ENCODE assay signal across 14 cellular contexts in the genomic region with DNA sequence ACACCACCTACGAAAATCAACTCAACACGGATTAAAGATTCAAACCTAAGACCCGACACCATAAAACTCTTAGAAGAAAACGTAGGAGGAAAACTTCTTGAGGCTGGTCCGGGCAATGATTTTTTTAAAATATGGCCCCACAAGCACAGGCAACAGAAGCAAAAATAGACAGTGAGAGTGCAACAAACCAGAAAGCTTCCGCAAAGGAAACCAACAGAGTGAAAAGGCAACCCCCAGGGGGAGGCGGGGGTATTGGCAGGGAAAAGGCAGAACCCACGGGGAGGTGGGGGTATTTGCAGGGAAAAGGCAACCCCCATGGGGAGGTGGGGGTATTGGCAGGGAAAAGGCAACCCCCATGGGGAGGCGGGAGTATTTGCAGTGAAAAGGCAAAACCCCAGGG. TPM values are rescaled to one million over a fixed set of nuclear protein-coding genes. Genes with fewer than 3 reads are reported as not detected.
DNase-seq lines count a peak whose midpoint lies in the region; ATAC-seq lines count a peak whose summit lies in the region.
"Had no signal": no experiment of that assay in that cellular context is flagged by ENCODE, and none has a peak within 500 bp of the region (broad histone marks: within the 10 kb centered on the region; RNA-seq: fewer than 3 reads in every experiment).

No MANE protein-coding gene starts in this region.

- CTCF ChIA-PET in activated CD4-positive, alpha-beta T cell treated with anti-CD3 and anti-CD28 coated beads, Interleukin-2, amount 10 ng/mL, durations not matched to agents 7 days and 5 days (lab: Charles Lee): interaction anchor here (0.6 kb wide), 1 partner anchor 92 kb away, joined by 3 read pairs; no protein-coding TSS in a partner anchor

- H3K27ac Mint-ChIP-seq in activated CD4-positive, alpha-beta T cell treated with anti-CD3 and anti-CD28 coated beads, Interleukin-2, amount 10 ng/mL, durations not matched to agents 7 days and 5 days: peak overlapping the region; percentile 86
- H3K27ac Mint-ChIP-seq in T-helper 17 cell: peak overlapping the region; percentile 48
- peak overlapping the region in 1 of 2 donors; percentile 30 for H3K27ac Mint-ChIP-seq in natural killer cell treated with Interleukin-12 subunit alpha and Interleukin-12 subunit beta and Interleukin-15 and Interleukin-18, amount 100 ng/mL, for 72 hours

- H3K4me1 Mint-ChIP-seq in activated CD4-positive, alpha-beta T cell treated with anti-CD3 and anti-CD28 coated beads, Interleukin-2, amount 10 ng/mL, durations not matched to agents 7 days and 5 days: peaks cover 34% of the 10 kb centered on the region
- peaks cover 16% of the 10 kb centered on the region for H3K4me1 Mint-ChIP-seq in T-helper 17 cell
- peaks cover 13 to 29% of the 10 kb centered on the region in 2 donors for H3K4me1 Mint-ChIP-seq in natural killer cell treated with Interleukin-12 subunit alpha and Interleukin-12 subunit beta and Interleukin-15 and Interleukin-18, amount 100 ng/mL, for 72 hours (ENCODE audit: low read depth in 2 of 2)

- H3K27me3 Mint-ChIP-seq in activated CD4-positive, alpha-beta T cell treated with anti-CD3 and anti-CD28 coated beads, Interleukin-2, amount 10 ng/mL, durations not matched to agents 7 days and 5 days: peaks cover 11% of the 10 kb centered on the region
- no peaks in the 10 kb centered on the region for H3K27me3 Mint-ChIP-seq in T-helper 17 cell
- peaks cover 12 to 19% of the 10 kb centered on the region in 2 donors for H3K27me3 Mint-ChIP-seq in natural killer cell treated with Interleukin-12 subunit alpha and Interleukin-12 subunit beta and Interleukin-15 and Interleukin-18, amount 100 ng/mL, for 72 hours

- peaks cover 2% of the 10 kb centered on the region for H3K9me3 Mint-ChIP-seq in activated CD4-positive, alpha-beta T cell treated with anti-CD3 and anti-CD28 coated beads, Interleukin-2, amount 10 ng/mL, durations not matched to agents 7 days and 5 days
- H3K9me3 Mint-ChIP-seq in natural killer cell treated with Interleukin-12 subunit alpha and Interleukin-12 subunit beta and Interleukin-15 and Interleukin-18, amount 100 ng/mL, for 72 hours: no peaks in the 10 kb centered on the region

- no peaks in the 10 kb centered on the region for H3K9me3 ChIP-seq in T-helper 17 cell (ENCODE audit: control insufficient read depth, low read length, poor library complexity, severe bottlenecking)

- H3K36me3 Mint-ChIP-seq in activated CD4-positive, alpha-beta T cell treated with anti-CD3 and anti-CD28 coated beads, Interleukin-2, amount 10 ng/mL, durations not matched to agents 7 days and 5 days (ENCODE audit: low read depth): no peaks in the 10 kb centered on the region
- H3K36me3 Mint-ChIP-seq in T-helper 17 cell (ENCODE audit: low read depth): no peaks in the 10 kb centered on the region
- H3K36me3 Mint-ChIP-seq in natural killer cell treated with Interleukin-12 subunit alpha and Interleukin-12 subunit beta and Interleukin-15 and Interleukin-18, amount 100 ng/mL, for 72 hours: no peaks in the 10 kb centered on the region

- H3K4me3 Mint-ChIP-seq in activated CD4-positive, alpha-beta T cell treated with anti-CD3 and anti-CD28 coated beads, Interleukin-2, amount 10 ng/mL, durations not matched to agents 7 days and 5 days: peak overlapping the region; percentile 9
- peak overlapping the region; percentile 67 for H3K4me3 Mint-ChIP-seq in T-helper 17 cell
- peak overlapping the region; percentile 61 for H3K4me3 Mint-ChIP-seq in natural killer cell treated with Interleukin-12 subunit alpha and Interleukin-12 subunit beta and Interleukin-15 and Interleukin-18, amount 100 ng/mL, for 72 hours

- DNase-seq in activated CD4-positive, alpha-beta T cell treated with anti-CD3 and anti-CD28 coated beads, Interleukin-2, amount 10 ng/mL, durations not matched to agents 7 days and 5 days: no peak
- DNase-seq in activated CD4-positive, alpha-beta T cell treated with anti-CD3 and anti-CD28 coated beads for 1 hour: no peak
- no peak for DNase-seq in T-helper 17 cell
- no peak for DNase-seq in natural killer cell treated with Interleukin-12 subunit alpha and Interleukin-12 subunit beta and Interleukin-15 and Interleukin-18, amount 100 ng/mL, for 72 hours (ENCODE audit: low spot score)
- DNase-seq in foreskin melanocyte: no peak
- DNase-seq in NOMO-1 (lab: John Stamatoyannopoulos, UW; ENCODE audit: unreplicated experiment in 2 of 2): no peak
- DNase-seq: activated gamma-delta T cell, DMS79 treated with DMSO at 0.1 percent for 48 hours, MM.1S, NCI-H524 treated with DMSO at 0.1 percent for 48 hours, SIG-M5 had no signal

- POLR2A ChIA-PET in activated CD4-positive, alpha-beta T cell treated with anti-CD3 and anti-CD28 coated beads, Interleukin-2, amount 10 ng/mL, durations not matched to agents 7 days and 5 days (lab: Charles Lee): no interaction called here

- ATAC-seq in HG02885 (IDR thresholded peaks at IDR 0.05; ENCODE audit: poor library complexity, unreplicated experiment) (peak; percentile 49), T-helper 17 cell (peak; percentile 51), HG03342 (IDR thresholded peaks at IDR 0.05; ENCODE audit: unreplicated experiment) (no peak)
- ATAC-seq in natural killer cell treated with Interleukin-12 subunit alpha and Interleukin-12 subunit beta and Interleukin-15 and Interleukin-18, amount 100 ng/mL, for 72 hours: no peak
- ATAC-seq: esophagus mucosa had no signal

RNA-seq across cellular contexts. Expression of a gene that starts 20.5 kb away (rescaled TPM):
- total RNA-seq in activated CD4-positive, alpha-beta T cell treated with anti-CD3 and anti-CD28 coated beads, Interleukin-2, amount 10 ng/mL, durations not matched to agents 7 days and 5 days: 10 to 100 TPM; 49.8 to 51.1 TPM
- total RNA-seq in T-helper 17 cell: 10 to 100 TPM; 79.3 to 86.3 TPM
- 10 to 100 TPM; 38.0 to 91.5 TPM for total RNA-seq in natural killer cell treated with Interleukin-12 subunit alpha and Interleukin-12 subunit beta and Interleukin-15 and Interleukin-18, amount 100 ng/mL, for 72 hours

Comparison
In these comparisons a context has a peak if more than half of its experiments do, and no peak if none do; other contexts are left out.
1. H3K4me3 Mint-ChIP-seq: peak in every context shown above with its lines; median percentile 67 in T-helper 17 cell; 61 in natural killer cell treated with Interleukin-12 subunit alpha and Interleukin-12 subunit beta and Interleukin-15 and Interleukin-18, amount 100 ng/mL, for 72 hours; 9 in activated CD4-positive, alpha-beta T cell treated with anti-CD3 and anti-CD28 coated beads, Interleukin-2, amount 10 ng/mL, durations not matched to agents 7 days and 5 days.
2. ATAC-seq: peak in HG02885 (single experiment) and T-helper 17 cell (single experiment); none in natural killer cell treated with Interleukin-12 subunit alpha and Interleukin-12 subunit beta and Interleukin-15 and Interleukin-18, amount 100 ng/mL, for 72 hours (0 of 2) and HG03342 (single experiment).